ENCODE assay signal across 6 cellular contexts in genomic region chr19:42761632-42762295, GRCh38. TPM values are rescaled to one million over a fixed set of nuclear protein-coding genes. Genes with fewer than 3 reads are reported as not detected.
"Had no signal": no experiment of that assay in that cellular context is flagged by ENCODE, and none has a peak within 500 bp of the region (broad histone marks: within the 10 kb centered on the region; RNA-seq: fewer than 3 reads in every experiment).

No MANE protein-coding gene starts in this region.

RNA-seq across cellular contexts. Expression of gene PSG8, which starts 3.7 kb away (rescaled TPM):
- total RNA-seq: activated CD4-positive, alpha-beta memory T cell treated with anti-CD3 and anti-CD28 coated beads for 36 hours; activated CD4-positive, alpha-beta T cell treated with anti-CD3 and anti-CD28 coated beads, Interleukin-2, amount 10 ng/mL, durations not matched to agents 7 days and 5 days; activated naive CD4-positive, alpha-beta T cell treated with anti-CD3 and anti-CD28 coated beads for 36 hours; activated T-cell treated with anti-CD3 and anti-CD28 coated beads, Interleukin-2, amount 50 U/mL, for 4 hours; cerebellum; T-helper 2 cell treated with Interferon-gamma antibody and Interleukin-4, amounts not matched to agents 100 ng/mL and 5 ng/mL, for 36 hours had no signal

RNA-seq across cellular contexts. Expression of gene PSG3, which starts 21.5 kb away (rescaled TPM):
- total RNA-seq: activated CD4-positive, alpha-beta memory T cell treated with anti-CD3 and anti-CD28 coated beads for 36 hours; activated CD4-positive, alpha-beta T cell treated with anti-CD3 and anti-CD28 coated beads, Interleukin-2, amount 10 ng/mL, durations not matched to agents 7 days and 5 days; activated naive CD4-positive, alpha-beta T cell treated with anti-CD3 and anti-CD28 coated beads for 36 hours; activated T-cell treated with anti-CD3 and anti-CD28 coated beads, Interleukin-2, amount 50 U/mL, for 4 hours; T-helper 2 cell treated with Interferon-gamma antibody and Interleukin-4, amounts not matched to agents 100 ng/mL and 5 ng/mL, for 36 hours had no signal
